ENCODE assay signal across 8 cellular contexts in genomic region chr6:17714879-17715860, GRCh38. TPM values are rescaled to one million over a fixed set of nuclear protein-coding genes. Genes with fewer than 3 reads are reported as not detected.
DNase-seq lines count a peak whose midpoint lies in the region; ATAC-seq and TF ChIP-seq lines count a peak whose summit lies in the region.

No MANE protein-coding gene starts in this region.

- no peaks in the 10 kb centered on the region for H3K9me3 ChIP-seq in tibial artery

- H3K4me1 ChIP-seq in tibial artery: peaks cover 0 to 19% (median 4%) of the 10 kb centered on the region in 4 donors

- no peaks in the 10 kb centered on the region for H3K27me3 ChIP-seq in BJ (ENCODE audit: control insufficient read depth, insufficient read depth, low read length)
- H3K27me3 ChIP-seq in tibial artery: no peaks in the 10 kb centered on the region

- peak; percentile 94 for ATAC-seq in GM19351 (IDR thresholded peaks at IDR 0.05; ENCODE audit: unreplicated experiment)
- peak; percentile 90 for ATAC-seq in HG03432 (IDR thresholded peaks at IDR 0.05; ENCODE audit: unreplicated experiment)

- CTCF ChIA-PET in BJ (lab: Yijun Ruan, JAX): interaction anchor here (0.5 to 1.2 kb wide), 2 partner anchors 9 to 10 kb away, joined by 3 to 4 read pairs; no protein-coding TSS in a partner anchor

- TF ChIP-seq CTCF in BJ (IDR thresholded peaks at IDR 0.05; ENCODE audit: insufficient read depth, low read depth, low read length): no peak
- peak; percentile 1 for TF ChIP-seq CTCF in fibroblast of pulmonary artery (IDR thresholded peaks at IDR 0.05; ENCODE audit: low read length, missing control alignments)
- no peak for TF ChIP-seq CTCF in tibial artery (IDR thresholded peaks at IDR 0.05)

- POLR2A ChIA-PET in BJ (lab: Charles Lee): no interaction called here

- peak overlapping the region; percentile 28 to 62 for H3K27ac ChIP-seq in tibial artery

- intact Hi-C loops in tibial artery (cut with DNase I; ENCODE audit: low total_unique reads): no loop called here

- DNase-seq in BJ (ENCODE audit: low read depth) (peak; percentile 84), T1000 (lab: John Stamatoyannopoulos, UW) (peak; percentile 27), fibroblast of pulmonary artery (ENCODE audit: low read depth) (peak; percentile 87), tibial artery (peak in 1 of 2 donors; percentile 22), NCI-H446 treated with DMSO at 0.1 percent for 48 hours (lab: John Stamatoyannopoulos, UW) (no peak), NCI-H1092 treated with DMSO at 0.1 percent for 48 hours (lab: John Stamatoyannopoulos, UW) (no peak)

- H3K4me3 ChIP-seq in BJ (ENCODE audit: low read depth, low read length): no peak overlapping the region
- no peak overlapping the region for H3K4me3 ChIP-seq in fibroblast of pulmonary artery (replicated peaks; ENCODE audit: low read depth, low read length)
- no peak overlapping the region for H3K4me3 ChIP-seq in tibial artery

- H3K36me3 ChIP-seq in BJ (ENCODE audit: control insufficient read depth, insufficient read depth, low read length): no peaks in the 10 kb centered on the region
- no peaks in the 10 kb centered on the region for H3K36me3 ChIP-seq in tibial artery

RNA-seq across cellular contexts. Expression of gene NUP153, which starts 8.4 kb away (rescaled TPM):
- 15.6 and 22.9 TPM in 2 replicates for polyA plus RNA-seq in BJ (2011; rRNA removed)
- 18.2 and 19.0 TPM in 2 replicates for polyA minus RNA-seq in BJ (2011; rRNA and poly(A)+ RNA removed)

Comparison
In these comparisons a context has a peak if more than half of its experiments do, and no peak if none do; other contexts are left out.
1. DNase-seq: peak in BJ (single experiment), T1000 (single experiment) and fibroblast of pulmonary artery (single experiment); none in NCI-H446 treated with DMSO at 0.1 percent for 48 hours (single experiment) and NCI-H1092 treated with DMSO at 0.1 percent for 48 hours (single experiment).